Comparison of ENCODE assay signal across 1 cellular context in the genomic region with DNA sequence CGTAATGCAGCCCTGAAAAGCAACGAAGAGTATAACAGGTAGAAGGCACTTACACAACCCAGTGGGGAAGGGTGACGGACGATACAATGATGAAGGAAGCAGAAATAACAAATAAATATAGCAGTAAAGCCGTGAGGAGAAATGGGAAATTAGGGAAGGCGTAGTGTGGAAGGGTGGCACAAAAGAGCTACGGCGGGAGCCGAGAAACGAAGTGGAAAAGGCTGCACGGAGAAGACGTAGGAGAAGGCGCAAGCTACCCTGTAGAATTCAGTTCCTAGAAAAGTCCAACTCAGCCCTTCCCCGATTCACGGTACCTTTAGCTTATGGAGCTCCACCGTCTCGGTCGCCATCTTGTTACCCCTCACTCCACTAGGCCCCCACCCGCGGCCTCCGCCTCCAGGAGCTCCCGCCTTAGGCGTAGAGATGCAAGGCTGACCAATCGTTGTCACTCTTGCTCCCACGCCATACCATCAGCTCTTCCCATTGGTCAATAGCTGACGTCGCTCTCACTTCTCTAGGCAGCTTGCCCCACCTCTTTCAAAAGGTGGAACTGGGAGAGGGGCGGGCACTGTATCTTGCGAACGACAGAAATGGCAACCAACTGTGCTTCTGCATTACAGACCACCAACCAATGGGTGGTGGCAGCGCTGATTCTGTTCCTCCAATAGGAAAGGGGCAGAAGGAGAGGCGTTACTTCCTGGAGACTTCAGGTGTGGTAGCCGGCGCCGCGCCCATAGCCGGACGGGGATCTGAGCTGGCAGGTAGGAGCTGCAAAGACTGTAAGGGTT.
TF ChIP-seq lines count a peak whose summit lies in the region.

A gene with protein sequence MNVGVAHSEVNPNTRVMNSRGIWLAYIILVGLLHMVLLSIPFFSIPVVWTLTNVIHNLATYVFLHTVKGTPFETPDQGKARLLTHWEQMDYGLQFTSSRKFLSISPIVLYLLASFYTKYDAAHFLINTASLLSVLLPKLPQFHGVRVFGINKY (plus strand): TSS at position 690 of the 788 bp plus-strand sequence. CDS start 959 bp downstream, outside the sequence.
A gene with protein sequence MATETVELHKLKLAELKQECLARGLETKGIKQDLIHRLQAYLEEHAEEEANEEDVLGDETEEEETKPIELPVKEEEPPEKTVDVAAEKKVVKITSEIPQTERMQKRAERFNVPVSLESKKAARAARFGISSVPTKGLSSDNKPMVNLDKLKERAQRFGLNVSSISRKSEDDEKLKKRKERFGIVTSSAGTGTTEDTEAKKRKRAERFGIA (minus strand): TSS at position 373 of the 788 bp plus-strand sequence. CDS start 23 bp downstream, at position 350.

TF ChIP-seq in HepG2, 621 proteins besides CTCF, POLR2A, EP300 and RAD21 (continued from another document and continues in another):
- TF ChIP-seq, protein P1, sequence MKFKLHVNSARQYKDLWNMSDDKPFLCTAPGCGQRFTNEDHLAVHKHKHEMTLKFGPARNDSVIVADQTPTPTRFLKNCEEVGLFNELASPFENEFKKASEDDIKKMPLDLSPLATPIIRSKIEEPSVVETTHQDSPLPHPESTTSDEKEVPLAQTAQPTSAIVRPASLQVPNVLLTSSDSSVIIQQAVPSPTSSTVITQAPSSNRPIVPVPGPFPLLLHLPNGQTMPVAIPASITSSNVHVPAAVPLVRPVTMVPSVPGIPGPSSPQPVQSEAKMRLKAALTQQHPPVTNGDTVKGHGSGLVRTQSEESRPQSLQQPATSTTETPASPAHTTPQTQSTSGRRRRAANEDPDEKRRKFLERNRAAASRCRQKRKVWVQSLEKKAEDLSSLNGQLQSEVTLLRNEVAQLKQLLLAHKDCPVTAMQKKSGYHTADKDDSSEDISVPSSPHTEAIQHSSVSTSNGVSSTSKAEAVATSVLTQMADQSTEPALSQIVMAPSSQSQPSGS (CRISPR knock-in tag; IDR thresholded peaks at IDR 0.05) = peak; percentile 54; the same call in 1 of the 2 replicates
- no peak for TF ChIP-seq ZNF530 (CRISPR knock-in tag; IDR thresholded peaks at IDR 0.05; ENCODE audit: low read depth)
- TF ChIP-seq HCFC1 (IDR thresholded peaks at IDR 0.05; ENCODE audit: low read depth, low read length) = peak; percentile 39; the same call in 1 of the 2 replicates
- no peak for TF ChIP-seq ZBTB38 (CRISPR knock-in tag; IDR thresholded peaks at IDR 0.05)
- TF ChIP-seq NCOR1 (IDR thresholded peaks at IDR 0.05; ENCODE audit: borderline replicate concordance, low read length) = no peak
- TF ChIP-seq, protein P2, sequence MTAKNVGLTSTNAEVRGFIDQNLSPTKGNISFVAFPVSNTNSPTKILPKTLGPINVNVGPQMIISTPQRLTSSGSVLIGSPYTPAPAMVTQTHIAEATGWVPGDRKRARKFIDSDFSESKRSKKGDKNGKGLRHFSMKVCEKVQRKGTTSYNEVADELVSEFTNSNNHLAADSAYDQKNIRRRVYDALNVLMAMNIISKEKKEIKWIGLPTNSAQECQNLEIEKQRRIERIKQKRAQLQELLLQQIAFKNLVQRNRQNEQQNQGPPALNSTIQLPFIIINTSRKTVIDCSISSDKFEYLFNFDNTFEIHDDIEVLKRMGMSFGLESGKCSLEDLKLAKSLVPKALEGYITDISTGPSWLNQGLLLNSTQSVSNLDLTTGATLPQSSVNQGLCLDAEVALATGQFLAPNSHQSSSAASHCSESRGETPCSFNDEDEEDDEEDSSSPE (CRISPR knock-in tag; IDR thresholded peaks at IDR 0.05) = peak; percentile 97
- TF ChIP-seq ZSCAN20 (CRISPR knock-in tag; IDR thresholded peaks at IDR 0.05; ENCODE audit: borderline replicate concordance) = no peak
- TF ChIP-seq, protein P3, sequence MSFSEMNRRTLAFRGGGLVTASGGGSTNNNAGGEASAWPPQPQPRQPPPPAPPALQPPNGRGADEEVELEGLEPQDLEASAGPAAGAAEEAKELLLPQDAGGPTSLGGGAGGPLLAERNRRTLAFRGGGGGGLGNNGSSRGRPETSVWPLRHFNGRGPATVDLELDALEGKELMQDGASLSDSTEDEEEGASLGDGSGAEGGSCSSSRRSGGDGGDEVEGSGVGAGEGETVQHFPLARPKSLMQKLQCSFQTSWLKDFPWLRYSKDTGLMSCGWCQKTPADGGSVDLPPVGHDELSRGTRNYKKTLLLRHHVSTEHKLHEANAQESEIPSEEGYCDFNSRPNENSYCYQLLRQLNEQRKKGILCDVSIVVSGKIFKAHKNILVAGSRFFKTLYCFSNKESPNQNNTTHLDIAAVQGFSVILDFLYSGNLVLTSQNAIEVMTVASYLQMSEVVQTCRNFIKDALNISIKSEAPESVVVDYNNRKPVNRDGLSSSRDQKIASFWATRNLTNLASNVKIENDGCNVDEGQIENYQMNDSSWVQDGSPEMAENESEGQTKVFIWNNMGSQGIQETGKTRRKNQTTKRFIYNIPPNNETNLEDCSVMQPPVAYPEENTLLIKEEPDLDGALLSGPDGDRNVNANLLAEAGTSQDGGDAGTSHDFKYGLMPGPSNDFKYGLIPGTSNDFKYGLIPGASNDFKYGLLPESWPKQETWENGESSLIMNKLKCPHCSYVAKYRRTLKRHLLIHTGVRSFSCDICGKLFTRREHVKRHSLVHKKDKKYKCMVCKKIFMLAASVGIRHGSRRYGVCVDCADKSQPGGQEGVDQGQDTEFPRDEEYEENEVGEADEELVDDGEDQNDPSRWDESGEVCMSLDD (CRISPR knock-in tag; IDR thresholded peaks at IDR 0.05; ENCODE audit: borderline replicate concordance) = no peak
- 0 out of 2 replicates have a peak, but pooled peaks have one; percentile 75 for TF ChIP-seq RFXANK (CRISPR knock-in tag; IDR thresholded peaks at IDR 0.05)
- TF ChIP-seq ELF3 (CRISPR knock-in tag; IDR thresholded peaks at IDR 0.05) = peak; percentile 75
- TF ChIP-seq ZNF570 (CRISPR knock-in tag; IDR thresholded peaks at IDR 0.05; ENCODE audit: borderline replicate concordance) = no peak
- TF ChIP-seq ZNF75D (CRISPR knock-in tag; IDR thresholded peaks at IDR 0.05; ENCODE audit: borderline replicate concordance) = no peak
- peak; percentile 70; the same call in 1 of the 2 replicates for TF ChIP-seq NRL (CRISPR knock-in tag; IDR thresholded peaks at IDR 0.05; ENCODE audit: borderline replicate concordance)
- no peak for TF ChIP-seq ZNF235 (CRISPR knock-in tag; IDR thresholded peaks at IDR 0.05; ENCODE audit: borderline replicate concordance)
- TF ChIP-seq ISL2 (CRISPR knock-in tag; IDR thresholded peaks at IDR 0.05) = no peak; the same call in 1 of the 2 replicates
- TF ChIP-seq HOXA5 (CRISPR knock-in tag; IDR thresholded peaks at IDR 0.05) = no peak; the same call in 1 of the 2 replicates
- TF ChIP-seq, protein P4, sequence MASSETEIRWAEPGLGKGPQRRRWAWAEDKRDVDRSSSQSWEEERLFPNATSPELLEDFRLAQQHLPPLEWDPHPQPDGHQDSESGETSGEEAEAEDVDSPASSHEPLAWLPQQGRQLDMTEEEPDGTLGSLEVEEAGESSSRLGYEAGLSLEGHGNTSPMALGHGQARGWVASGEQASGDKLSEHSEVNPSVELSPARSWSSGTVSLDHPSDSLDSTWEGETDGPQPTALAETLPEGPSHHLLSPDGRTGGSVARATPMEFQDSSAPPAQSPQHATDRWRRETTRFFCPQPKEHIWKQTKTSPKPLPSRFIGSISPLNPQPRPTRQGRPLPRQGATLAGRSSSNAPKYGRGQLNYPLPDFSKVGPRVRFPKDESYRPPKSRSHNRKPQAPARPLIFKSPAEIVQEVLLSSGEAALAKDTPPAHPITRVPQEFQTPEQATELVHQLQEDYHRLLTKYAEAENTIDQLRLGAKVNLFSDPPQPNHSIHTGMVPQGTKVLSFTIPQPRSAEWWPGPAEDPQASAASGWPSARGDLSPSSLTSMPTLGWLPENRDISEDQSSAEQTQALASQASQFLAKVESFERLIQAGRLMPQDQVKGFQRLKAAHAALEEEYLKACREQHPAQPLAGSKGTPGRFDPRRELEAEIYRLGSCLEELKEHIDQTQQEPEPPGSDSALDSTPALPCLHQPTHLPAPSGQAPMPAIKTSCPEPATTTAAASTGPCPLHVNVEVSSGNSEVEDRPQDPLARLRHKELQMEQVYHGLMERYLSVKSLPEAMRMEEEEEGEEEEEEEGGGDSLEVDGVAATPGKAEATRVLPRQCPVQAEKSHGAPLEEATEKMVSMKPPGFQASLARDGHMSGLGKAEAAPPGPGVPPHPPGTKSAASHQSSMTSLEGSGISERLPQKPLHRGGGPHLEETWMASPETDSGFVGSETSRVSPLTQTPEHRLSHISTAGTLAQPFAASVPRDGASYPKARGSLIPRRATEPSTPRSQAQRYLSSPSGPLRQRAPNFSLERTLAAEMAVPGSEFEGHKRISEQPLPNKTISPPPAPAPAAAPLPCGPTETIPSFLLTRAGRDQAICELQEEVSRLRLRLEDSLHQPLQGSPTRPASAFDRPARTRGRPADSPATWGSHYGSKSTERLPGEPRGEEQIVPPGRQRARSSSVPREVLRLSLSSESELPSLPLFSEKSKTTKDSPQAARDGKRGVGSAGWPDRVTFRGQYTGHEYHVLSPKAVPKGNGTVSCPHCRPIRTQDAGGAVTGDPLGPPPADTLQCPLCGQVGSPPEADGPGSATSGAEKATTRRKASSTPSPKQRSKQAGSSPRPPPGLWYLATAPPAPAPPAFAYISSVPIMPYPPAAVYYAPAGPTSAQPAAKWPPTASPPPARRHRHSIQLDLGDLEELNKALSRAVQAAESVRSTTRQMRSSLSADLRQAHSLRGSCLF (CRISPR knock-in tag; IDR thresholded peaks at IDR 0.05; ENCODE audit: borderline replicate concordance) = no peak
- TF ChIP-seq ELF4 (CRISPR knock-in tag; IDR thresholded peaks at IDR 0.05; ENCODE audit: borderline replicate concordance) = peak; percentile 22; the same call in 1 of the 2 replicates
- no peak for TF ChIP-seq ZNF263 (CRISPR knock-in tag; IDR thresholded peaks at IDR 0.05)
- peak; percentile 60; the same call in 1 of the 2 replicates for TF ChIP-seq TBX3 (IDR thresholded peaks at IDR 0.05; ENCODE audit: borderline replicate concordance)
- TF ChIP-seq, protein P5, sequence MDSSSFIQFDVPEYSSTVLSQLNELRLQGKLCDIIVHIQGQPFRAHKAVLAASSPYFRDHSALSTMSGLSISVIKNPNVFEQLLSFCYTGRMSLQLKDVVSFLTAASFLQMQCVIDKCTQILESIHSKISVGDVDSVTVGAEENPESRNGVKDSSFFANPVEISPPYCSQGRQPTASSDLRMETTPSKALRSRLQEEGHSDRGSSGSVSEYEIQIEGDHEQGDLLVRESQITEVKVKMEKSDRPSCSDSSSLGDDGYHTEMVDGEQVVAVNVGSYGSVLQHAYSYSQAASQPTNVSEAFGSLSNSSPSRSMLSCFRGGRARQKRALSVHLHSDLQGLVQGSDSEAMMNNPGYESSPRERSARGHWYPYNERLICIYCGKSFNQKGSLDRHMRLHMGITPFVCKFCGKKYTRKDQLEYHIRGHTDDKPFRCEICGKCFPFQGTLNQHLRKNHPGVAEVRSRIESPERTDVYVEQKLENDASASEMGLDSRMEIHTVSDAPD (CRISPR knock-in tag; IDR thresholded peaks at IDR 0.05) = no peak
- TF ChIP-seq KLF13 (CRISPR knock-in tag; IDR thresholded peaks at IDR 0.05) = no peak
- TF ChIP-seq NR1H2 (CRISPR knock-in tag; IDR thresholded peaks at IDR 0.05; ENCODE audit: borderline replicate concordance, low read depth) = no peak
- no peak for TF ChIP-seq ZMYM3 (CRISPR knock-in tag; IDR thresholded peaks at IDR 0.05)
- peak; percentile 58 for TF ChIP-seq ZFY (CRISPR knock-in tag; IDR thresholded peaks at IDR 0.05)
- TF ChIP-seq CAMTA2 (CRISPR knock-in tag; IDR thresholded peaks at IDR 0.05; ENCODE audit: borderline replicate concordance) = no peak
- no peak for TF ChIP-seq U2AF2 (IDR thresholded peaks at IDR 0.05; ENCODE audit: low read depth, low read length)
- TF ChIP-seq BRD4 (CRISPR knock-in tag; IDR thresholded peaks at IDR 0.05) = no peak; the same call in 1 of the 2 replicates
- TF ChIP-seq ZNF839 (CRISPR knock-in tag; IDR thresholded peaks at IDR 0.05; ENCODE audit: borderline replicate concordance) = no peak
- TF ChIP-seq, protein P6, sequence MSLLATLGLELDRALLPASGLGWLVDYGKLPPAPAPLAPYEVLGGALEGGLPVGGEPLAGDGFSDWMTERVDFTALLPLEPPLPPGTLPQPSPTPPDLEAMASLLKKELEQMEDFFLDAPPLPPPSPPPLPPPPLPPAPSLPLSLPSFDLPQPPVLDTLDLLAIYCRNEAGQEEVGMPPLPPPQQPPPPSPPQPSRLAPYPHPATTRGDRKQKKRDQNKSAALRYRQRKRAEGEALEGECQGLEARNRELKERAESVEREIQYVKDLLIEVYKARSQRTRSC (CRISPR knock-in tag; IDR thresholded peaks at IDR 0.05; ENCODE audit: low read depth) = no peak
- TF ChIP-seq MTA3 (CRISPR knock-in tag; IDR thresholded peaks at IDR 0.05) = no peak
- TF ChIP-seq GABPB1 (CRISPR knock-in tag; IDR thresholded peaks at IDR 0.05) = peak; percentile 87
- TF ChIP-seq, protein P7, sequence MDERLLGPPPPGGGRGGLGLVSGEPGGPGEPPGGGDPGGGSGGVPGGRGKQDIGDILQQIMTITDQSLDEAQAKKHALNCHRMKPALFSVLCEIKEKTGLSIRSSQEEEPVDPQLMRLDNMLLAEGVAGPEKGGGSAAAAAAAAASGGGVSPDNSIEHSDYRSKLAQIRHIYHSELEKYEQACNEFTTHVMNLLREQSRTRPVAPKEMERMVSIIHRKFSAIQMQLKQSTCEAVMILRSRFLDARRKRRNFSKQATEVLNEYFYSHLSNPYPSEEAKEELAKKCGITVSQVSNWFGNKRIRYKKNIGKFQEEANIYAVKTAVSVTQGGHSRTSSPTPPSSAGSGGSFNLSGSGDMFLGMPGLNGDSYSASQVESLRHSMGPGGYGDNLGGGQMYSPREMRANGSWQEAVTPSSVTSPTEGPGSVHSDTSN (CRISPR knock-in tag; IDR thresholded peaks at IDR 0.05) = peak; percentile 93
- peak; percentile 51; the same call in 1 of the 2 replicates for TF ChIP-seq ZBTB7B (CRISPR knock-in tag; IDR thresholded peaks at IDR 0.05)
- no peak; the same call in 1 of the 2 replicates for TF ChIP-seq ZNF547 (CRISPR knock-in tag; IDR thresholded peaks at IDR 0.05)
- TF ChIP-seq, protein P8, sequence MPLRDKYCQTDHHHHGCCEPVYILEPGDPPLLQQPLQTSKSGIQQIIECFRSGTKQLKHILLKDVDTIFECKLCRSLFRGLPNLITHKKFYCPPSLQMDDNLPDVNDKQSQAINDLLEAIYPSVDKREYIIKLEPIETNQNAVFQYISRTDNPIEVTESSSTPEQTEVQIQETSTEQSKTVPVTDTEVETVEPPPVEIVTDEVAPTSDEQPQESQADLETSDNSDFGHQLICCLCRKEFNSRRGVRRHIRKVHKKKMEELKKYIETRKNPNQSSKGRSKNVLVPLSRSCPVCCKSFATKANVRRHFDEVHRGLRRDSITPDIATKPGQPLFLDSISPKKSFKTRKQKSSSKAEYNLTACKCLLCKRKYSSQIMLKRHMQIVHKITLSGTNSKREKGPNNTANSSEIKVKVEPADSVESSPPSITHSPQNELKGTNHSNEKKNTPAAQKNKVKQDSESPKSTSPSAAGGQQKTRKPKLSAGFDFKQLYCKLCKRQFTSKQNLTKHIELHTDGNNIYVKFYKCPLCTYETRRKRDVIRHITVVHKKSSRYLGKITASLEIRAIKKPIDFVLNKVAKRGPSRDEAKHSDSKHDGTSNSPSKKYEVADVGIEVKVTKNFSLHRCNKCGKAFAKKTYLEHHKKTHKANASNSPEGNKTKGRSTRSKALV (CRISPR knock-in tag; IDR thresholded peaks at IDR 0.05) = no peak
- TF ChIP-seq ZEB1 (IDR thresholded peaks at IDR 0.05; ENCODE audit: insufficient replicate concordance, low read depth) = peak; percentile 92
- TF ChIP-seq ZBTB7A (CRISPR knock-in tag; IDR thresholded peaks at IDR 0.05) = no peak
- TF ChIP-seq, protein P9, sequence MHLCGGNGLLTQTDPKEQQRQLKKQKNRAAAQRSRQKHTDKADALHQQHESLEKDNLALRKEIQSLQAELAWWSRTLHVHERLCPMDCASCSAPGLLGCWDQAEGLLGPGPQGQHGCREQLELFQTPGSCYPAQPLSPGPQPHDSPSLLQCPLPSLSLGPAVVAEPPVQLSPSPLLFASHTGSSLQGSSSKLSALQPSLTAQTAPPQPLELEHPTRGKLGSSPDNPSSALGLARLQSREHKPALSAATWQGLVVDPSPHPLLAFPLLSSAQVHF (CRISPR knock-in tag; IDR thresholded peaks at IDR 0.05) = no peak
- no peak for TF ChIP-seq FOXM1 (CRISPR knock-in tag; IDR thresholded peaks at IDR 0.05)
- TF ChIP-seq NFKBIZ (CRISPR knock-in tag; IDR thresholded peaks at IDR 0.05) = 0 out of 2 replicates have a peak, but pooled peaks have one; percentile 28
- 0 out of 2 replicates have a peak, but pooled peaks have one; percentile 39 for TF ChIP-seq RFX5 (IDR thresholded peaks at IDR 0.05; ENCODE audit: low read depth, low read length)
